Comparison of ENCODE assay signal across 22 cellular contexts in the genomic region with DNA sequence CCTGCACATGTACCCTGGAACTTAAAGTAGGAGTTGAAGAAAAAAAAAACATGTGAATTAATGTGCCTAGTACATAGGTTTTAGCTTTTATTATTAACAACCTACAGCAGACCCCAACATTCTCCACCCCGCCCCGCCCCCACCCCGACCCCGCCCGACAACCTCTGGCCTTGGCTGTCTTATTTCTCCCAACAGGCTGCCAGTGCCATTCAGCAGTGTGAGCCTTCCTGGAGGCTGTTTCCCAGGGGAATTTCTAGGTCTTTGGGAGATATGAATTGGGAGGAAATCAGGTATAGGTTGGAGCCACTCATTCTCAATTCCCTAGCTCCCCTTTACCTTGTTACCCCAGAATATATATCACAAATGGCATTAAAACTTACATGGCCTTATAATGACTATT.
"Had no signal": no experiment of that assay in that cellular context is flagged by ENCODE, and none has a peak within 500 bp of the region (broad histone marks: within the 10 kb centered on the region; RNA-seq: fewer than 3 reads in every experiment).

No MANE protein-coding gene starts in this region.

- H3K9me3 ChIP-seq: prostate gland, right lobe of liver, tibial nerve, uterus had no signal

- H3K27me3 ChIP-seq: pancreas, right lobe of liver, uterus had no signal

- H3K4me1 ChIP-seq: pancreas, prostate gland, right lobe of liver, tibial nerve, uterus had no signal

- H3K36me3 ChIP-seq: pancreas, prostate gland, right lobe of liver, tibial nerve, uterus had no signal

- H3K27ac ChIP-seq: pancreas, prostate gland, right lobe of liver, tibial nerve, uterus had no signal

- H3K4me3 ChIP-seq: pancreas, prostate gland, right lobe of liver, smooth muscle cell, tibial nerve, uterus had no signal

- DNase-seq: hippocampal formation; kidney glomerular epithelial cell; left cardiac atrium; naive thymus-derived CD8-positive, alpha-beta T cell; nucleus accumbens; pancreas; posterior cingulate gyrus; retina; right lobe of liver; stimulated activated CD4-positive, alpha-beta T cell treated with anti-CD3 and anti-CD28 coated beads, Interleukin-1b, Interleukin-23, amount 100 ng/mL, for 48 hours; stimulated activated CD4-positive, alpha-beta T cell treated with anti-CD3 and anti-CD28 coated beads, Interleukin-2, amount 100 ng/mL, for 48 hours; stimulated activated CD4-positive, alpha-beta T cell treated with anti-CD3 and anti-CD28 coated beads, Interleukin-4, amount 100 ng/mL, for 4 hours; stimulated activated CD8-positive, alpha-beta memory T cell treated with anti-CD3 and anti-CD28 coated beads, Interleukin-4, amount 100 ng/mL, for 48 hours; stimulated activated naive CD4-positive, alpha-beta T cell treated with Interleukin-2 at 50 U/mL for 16 hours; stimulated activated naive CD8-positive, alpha-beta T cell treated with anti-CD3 and anti-CD28 coated beads, Interleukin-15, amount 100 ng/mL, for 72 hours; substantia nigra; uterus had no signal

- ATAC-seq: left lobe of liver; naive thymus-derived CD8-positive, alpha-beta T cell; pancreas; right lobe of liver; stimulated activated memory B cell treated with anti-CD40 and anti-IgM and Interleukin-4, amounts not matched to agents 10 μg/mL and 1 μg/mL and 100 μg/mL, for 72 hours; stimulated activated naive CD8-positive, alpha-beta T cell treated with anti-CD3 and anti-CD28 coated beads, Interleukin-15, amount 100 ng/mL, for 72 hours had no signal
